Comparison of ENCODE assay signal across 9 cellular contexts in the genomic region with DNA sequence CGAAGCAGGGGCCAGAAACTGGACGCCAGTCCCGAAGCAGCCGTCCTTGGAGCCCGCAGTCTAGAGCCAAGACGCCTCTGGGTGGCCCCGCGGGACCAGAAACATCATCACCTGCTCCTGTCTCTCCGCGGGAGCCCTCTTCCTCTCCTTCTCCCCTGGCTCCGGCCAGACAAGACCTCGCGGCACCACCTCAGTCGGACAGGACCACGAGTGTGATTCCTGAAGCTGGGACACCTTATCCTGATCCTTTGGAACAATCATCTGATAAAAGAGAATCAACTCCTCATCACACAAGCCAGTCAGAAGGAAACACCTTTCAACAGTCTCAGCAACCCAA. TPM values are rescaled to one million over a fixed set of nuclear protein-coding genes. Genes with fewer than 3 reads are reported as not detected.
A peak's percentile ranks its signal among the peaks of the same experiment; 100 is the strongest.
DNase-seq lines count a peak whose midpoint lies in the region; ATAC-seq and TF ChIP-seq lines count a peak whose summit lies in the region.
"Had no signal": no experiment of that assay in that cellular context is flagged by ENCODE, and none has a peak within 500 bp of the region (broad histone marks: within the 10 kb centered on the region; RNA-seq: fewer than 3 reads in every experiment).

No MANE protein-coding gene starts in this region.

- CTCF ChIA-PET in GM10248 (lab: Yijun Ruan, JAX) = interaction anchor here (1.0 to 1.5 kb wide), 5 partner anchors 10 to 46 kb away, joined by 3 to 5 read pairs (median 3); partner anchors contain the start of gene RWDD1

- TF ChIP-seq CTCF in GM10248 (IDR thresholded peaks at IDR 0.05; ENCODE audit: control extremely low read depth, extremely low read depth, low read depth, missing control alignments) = no peak

- POLR2A ChIA-PET in GM10248 (lab: Yijun Ruan, JAX) = no interaction called here

- H3K9me3 ChIP-seq in SJSA1 (replicated peaks) = no peaks in the 10 kb centered on the region
- H3K9me3 ChIP-seq in effector memory CD4-positive, alpha-beta T cell (ENCODE audit: control insufficient read depth, low read length) = no peaks in the 10 kb centered on the region
- no peaks in the 10 kb centered on the region for H3K9me3 ChIP-seq in mononuclear cell (ENCODE audit: low read depth, low read length)

- H3K27me3 ChIP-seq in SJSA1 (replicated peaks) (no peaks in the 10 kb centered on the region), mononuclear cell (ENCODE audit: insufficient read depth, low read length) (peaks cover 13% of the 10 kb centered on the region)
- no peaks in the 10 kb centered on the region for H3K27me3 ChIP-seq in effector memory CD4-positive, alpha-beta T cell (replicated peaks; ENCODE audit: control insufficient read depth, insufficient read depth, low read length, poor library complexity, severe bottlenecking)

- no peak overlapping the region for H3K27ac ChIP-seq in SJSA1
- no peak overlapping the region for H3K27ac ChIP-seq in effector memory CD4-positive, alpha-beta T cell (ENCODE audit: insufficient read depth, low read length, poor library complexity, severe bottlenecking)

- H3K4me1 ChIP-seq in SJSA1 (replicated peaks) (no peaks in the 10 kb centered on the region; the same call in 1 of the 2 replicates), mononuclear cell (ENCODE audit: insufficient read depth, low read length) (peaks cover 15% of the 10 kb centered on the region)
- H3K4me1 ChIP-seq in effector memory CD4-positive, alpha-beta T cell (ENCODE audit: control insufficient read depth, insufficient read depth, low read length, poor library complexity, severe bottlenecking) = peaks cover 4% of the 10 kb centered on the region

- no peaks in the 10 kb centered on the region for H3K36me3 ChIP-seq in SJSA1
- H3K36me3 ChIP-seq in effector memory CD4-positive, alpha-beta T cell (ENCODE audit: control insufficient read depth, insufficient read depth, low read length) = no peaks in the 10 kb centered on the region

- peak; percentile 20 for ATAC-seq in HG02623 (IDR thresholded peaks at IDR 0.05; ENCODE audit: unreplicated experiment)
- no peak for ATAC-seq in activated CD4-positive, CD25-positive, alpha-beta regulatory T cell treated with anti-CD3 and anti-CD28 coated beads, Interleukin-2, amount 50 U/mL, for 24 hours

- peak overlapping the region; percentile 41 for H3K4me3 ChIP-seq in SJSA1
- peak overlapping the region; percentile 65 for H3K4me3 ChIP-seq in effector memory CD4-positive, alpha-beta T cell (ENCODE audit: insufficient read depth, low read depth, low read length, poor library complexity, severe bottlenecking)
- peak overlapping the region; percentile 22 for H3K4me3 ChIP-seq in mononuclear cell (ENCODE audit: low read length)

- DNase-seq in GM10248 (ENCODE audit: extremely low spot score) (peak; percentile 23), SJSA1 (ENCODE audit: low read depth in 1 of 2, low spot score in 2 of 2) (no peak), NOMO-1 treated with DMSO at 0.1 percent for 48 hours (lab: John Stamatoyannopoulos, UW; ENCODE audit: unreplicated experiment) (no peak), NCI-H1930 (lab: John Stamatoyannopoulos, UW) (no peak)
- no peak for DNase-seq in effector memory CD4-positive, alpha-beta T cell

RNA-seq across cellular contexts. Expression of gene RSPH4A, which starts 0.4 kb away (rescaled TPM):
- 0.05 TPM in 1 of 2 replicates, not detected in the other for total RNA-seq in SJSA1 (2014; rRNA removed; shearing (Covaris generic))
- total RNA-seq in mononuclear cell = 1.3 TPM
- total RNA-seq: SK-MEL-5 had no signal

RNA-seq across cellular contexts. Expression of gene RWDD1, which starts 45.4 kb away (rescaled TPM):
- 66.2 and 93.5 TPM in 2 replicates for total RNA-seq in SJSA1 (2014; rRNA removed; shearing (Covaris generic))
- total RNA-seq in mononuclear cell = 61.0 TPM

RNA-seq across cellular contexts. Expression of gene ZUP1, which starts 51.8 kb away (rescaled TPM):
- 7.2 and 19.7 TPM in 2 replicates for total RNA-seq in SJSA1 (2014; rRNA removed; shearing (Covaris generic))
- 21.1 TPM for total RNA-seq in mononuclear cell
